ENCODE assay signal across 7 cellular contexts in genomic region chr12:93847517-93848452, GRCh38.
DNase-seq lines count a peak whose midpoint lies in the region; ATAC-seq and TF ChIP-seq lines count a peak whose summit lies in the region.

No MANE protein-coding gene starts in this region.

- H3K4me3 ChIP-seq in OCI-LY1 (ENCODE audit: low read depth, low read length, poor library complexity, severe bottlenecking) (peak overlapping the region; percentile 24), neutrophil (ENCODE audit: low read depth in 1 of 2, low read length in 1 of 2) (peak overlapping the region; percentile 2 to 35), coronary artery (no peak overlapping the region)

- H3K79me2 ChIP-seq in OCI-LY1 (ENCODE audit: insufficient read depth, low read length): no peaks in the 10 kb centered on the region

- TF ChIP-seq CTCF in OCI-LY1 (IDR thresholded peaks at IDR 0.05; ENCODE audit: low read length) (no peak), neutrophil (IDR thresholded peaks at IDR 0.05) (no peak), coronary artery (IDR thresholded peaks at IDR 0.05) (no peak), HFFc6 (IDR thresholded peaks at IDR 0.05) (no peak)

- no peak overlapping the region for H3K9ac ChIP-seq in OCI-LY1 (ENCODE audit: low read length)

- ATAC-seq in HG02884 (IDR thresholded peaks at IDR 0.05; ENCODE audit: unreplicated experiment): peak; percentile 76

- no peaks in the 10 kb centered on the region; the same call in 1 of the 2 replicates for H3K27me3 Mint-ChIP-seq in HFFc6 (ENCODE audit: insufficient read depth)

- H3K4me3 Mint-ChIP-seq in HFFc6: no peak overlapping the region

- no peaks in the 10 kb centered on the region for H3K27me3 ChIP-seq in OCI-LY1 (ENCODE audit: insufficient read depth, low read length)
- H3K27me3 ChIP-seq in neutrophil: no peaks in the 10 kb centered on the region

- no peaks in the 10 kb centered on the region for H3F3A ChIP-seq in OCI-LY1 (ENCODE audit: insufficient read depth, low read length)

- no peaks in the 10 kb centered on the region for H3K36me3 ChIP-seq in OCI-LY1 (ENCODE audit: insufficient read depth, low read length)
- H3K36me3 ChIP-seq in neutrophil: no peaks in the 10 kb centered on the region

- H3K9me3 Mint-ChIP-seq in HFFc6: no peaks in the 10 kb centered on the region

- H2AFZ ChIP-seq in OCI-LY1 (ENCODE audit: low read length): no peak overlapping the region

- no peak overlapping the region for H3K27ac Mint-ChIP-seq in HFFc6

- no peaks in the 10 kb centered on the region for H3K9me2 ChIP-seq in OCI-LY1 (ENCODE audit: low read depth, low read length)

- H3K4me1 ChIP-seq in OCI-LY1 (ENCODE audit: insufficient read depth, low read length, severe bottlenecking): peaks cover 47% of the 10 kb centered on the region
- peaks cover 22 to 23% of the 10 kb centered on the region in 2 experiments for H3K4me1 ChIP-seq in neutrophil (ENCODE audit: control insufficient read depth in 1 of 2, insufficient read depth in 1 of 2, low read depth in 1 of 2, low read length in 1 of 2)

- peaks cover 12% of the 10 kb centered on the region for H3K4me1 Mint-ChIP-seq in HFFc6 (ENCODE audit: low read depth)

- H3K9me3 ChIP-seq in OCI-LY1 (ENCODE audit: low read length) (no peaks in the 10 kb centered on the region), neutrophil (no peaks in the 10 kb centered on the region)

- no peaks in the 10 kb centered on the region for H4K20me1 ChIP-seq in OCI-LY1 (ENCODE audit: insufficient read depth, low read length)

- DNase-seq in GM19238 (ENCODE audit: insufficient read length, low spot score) (peak; percentile 59), coronary artery (ENCODE audit: low spot score) (no peak), HFFc6 (no peak), NCI-H128 (lab: John Stamatoyannopoulos, UW; ENCODE audit: unreplicated experiment) (no peak)

- H3K4me2 ChIP-seq in OCI-LY1 (ENCODE audit: low read length): peak overlapping the region; percentile 38

- peaks cover 15% of the 10 kb centered on the region for H3K36me3 Mint-ChIP-seq in HFFc6 (ENCODE audit: low read depth)

- peak overlapping the region; percentile 77 for H3K27ac ChIP-seq in OCI-LY1 (ENCODE audit: low read depth, low read length, poor library complexity, severe bottlenecking)
- peak overlapping the region; percentile 84 for H3K27ac ChIP-seq in neutrophil
- peak overlapping the region in 1 of 2 donors; percentile 51 for H3K27ac ChIP-seq in coronary artery
